ENCODE assay signal across 11 cellular contexts in genomic region chr2:159902722-159903121, GRCh38. TPM values are rescaled to one million over a fixed set of nuclear protein-coding genes. Genes with fewer than 3 reads are reported as not detected.
DNase-seq lines count a peak whose midpoint lies in the region; ATAC-seq, FAIRE-seq and TF ChIP-seq lines count a peak whose summit lies in the region.
"Had no signal": no experiment of that assay in that cellular context is flagged by ENCODE, and none has a peak within 500 bp of the region (broad histone marks: within the 10 kb centered on the region; RNA-seq: fewer than 3 reads in every experiment).

No MANE protein-coding gene starts in this region.

- POLR2A ChIA-PET in activated CD8-positive, alpha-beta T cell treated with anti-CD3 and anti-CD28 coated beads for 36 hours (lab: Charles Lee), result interaction anchor here (0.7 to 2.4 kb wide), 2 partner anchors 24 to 380 kb away, joined by 3 to 12 read pairs; no protein-coding TSS in a partner anchor

- peaks cover 15% of the 10 kb centered on the region for H3K36me3 Mint-ChIP-seq in activated CD8-positive, alpha-beta memory T cell treated with anti-CD3 and anti-CD28 coated beads, Interleukin-2, amount 10 ng/mL, durations not matched to agents 7 days and 5 days
- H3K36me3 Mint-ChIP-seq in activated CD8-positive, alpha-beta T cell treated with anti-CD3 and anti-CD28 coated beads for 36 hours (ENCODE audit: low read depth), result peaks cover 38% of the 10 kb centered on the region

- ATAC-seq in activated CD8-positive, alpha-beta memory T cell treated with anti-CD3 and anti-CD28 coated beads, Interleukin-2, amount 10 ng/mL, durations not matched to agents 7 days and 5 days, result no peak
- ATAC-seq in activated CD8-positive, alpha-beta T cell treated with anti-CD3 and anti-CD28 coated beads for 36 hours, result no peak
- no peak for ATAC-seq in GM21367 (IDR thresholded peaks at IDR 0.05; ENCODE audit: unreplicated experiment)
- no peak for ATAC-seq in aorta (ENCODE audit: low FRiP score)

- peaks cover 0 to 9% of the 10 kb centered on the region in 2 donors for H3K4me1 ChIP-seq in small intestine (ENCODE audit: control insufficient read depth in 2 of 2, insufficient read depth in 1 of 2, low read depth in 1 of 2, low read length in 1 of 2)
- H3K4me1 ChIP-seq in aorta (ENCODE audit: control insufficient read depth in 1 of 2, insufficient read depth in 2 of 2, low read length in 2 of 2), result no peaks in the 10 kb centered on the region

- no peaks in the 10 kb centered on the region for H3K9me3 ChIP-seq in small intestine (ENCODE audit: control insufficient read depth, low read depth)
- H3K9me3 ChIP-seq in aorta (ENCODE audit: control insufficient read depth, low read length), result no peaks in the 10 kb centered on the region

- FAIRE-seq in small intestine (lab: Jason Lieb, UNC), result no peak

- no peaks in the 10 kb centered on the region for H3K36me3 ChIP-seq in small intestine (ENCODE audit: control insufficient read depth in 2 of 2, insufficient read depth in 2 of 2, low read length in 2 of 2)
- H3K36me3 ChIP-seq in aorta (ENCODE audit: control insufficient read depth in 1 of 2, insufficient read depth in 2 of 2, low read length in 1 of 2), result no peaks in the 10 kb centered on the region

- H3K27me3 ChIP-seq in small intestine (ENCODE audit: control insufficient read depth in 2 of 2, insufficient read depth in 2 of 2, low read length in 2 of 2) (no peaks in the 10 kb centered on the region), aorta (ENCODE audit: control insufficient read depth in 1 of 2, insufficient read depth in 2 of 2, low read length in 1 of 2) (no peaks in the 10 kb centered on the region)

- 52 to 69% (median 68%) methylated on average over 6 of the region's 6 CpGs for WGBS in small intestine, 3 donors
- WGBS in aorta, 2 donors, result 90 to 91% methylated on average over 6 of the region's 6 CpGs

- CTCF ChIA-PET in activated CD8-positive, alpha-beta memory T cell treated with anti-CD3 and anti-CD28 coated beads, Interleukin-2, amount 10 ng/mL, durations not matched to agents 7 days and 5 days (lab: Charles Lee), result interaction anchor here (1.9 kb wide), 1 partner anchor 8 kb away, joined by 4 read pairs; no protein-coding TSS in a partner anchor
- CTCF ChIA-PET in activated CD8-positive, alpha-beta T cell treated with anti-CD3 and anti-CD28 coated beads for 36 hours (lab: Charles Lee), result interaction anchor here (1.5 to 2.1 kb wide), 2 partner anchors 17 to 19 kb away, joined by 3 to 6 read pairs; no protein-coding TSS in a partner anchor

- no peak for DNase-seq in activated CD8-positive, alpha-beta memory T cell treated with anti-CD3 and anti-CD28 coated beads, Interleukin-2, amount 10 ng/mL, durations not matched to agents 7 days and 5 days
- DNase-seq in activated CD8-positive, alpha-beta memory T cell treated with anti-CD3 and anti-CD28 coated beads for 24 hours, result no peak
- DNase-seq in NCI-H1105 treated with DMSO at 0.1 percent for 48 hours (lab: John Stamatoyannopoulos, UW), result peak; percentile 70
- no peak for DNase-seq in activated CD8-positive, alpha-beta T cell treated with anti-CD3 and anti-CD28 coated beads for 36 hours
- DNase-seq in small intestine, result no peak
- DNase-seq in aorta, result no peak
- DNase-seq in foreskin melanocyte, result no peak
- DNase-seq: occipital lobe; OCI-M1; stimulated activated CD4-positive, alpha-beta T cell treated with anti-CD3 and anti-CD28 coated beads, Interleukin-1b, Interleukin-23, amount 100 ng/mL, for 48 hours had no signal

- H3K4me3 ChIP-seq in small intestine (ENCODE audit: low read depth in 1 of 2, low read length in 2 of 2) (no peak overlapping the region), aorta (ENCODE audit: low read length in 2 of 2) (no peak overlapping the region)

- H3K27ac Mint-ChIP-seq in activated CD8-positive, alpha-beta memory T cell treated with anti-CD3 and anti-CD28 coated beads, Interleukin-2, amount 10 ng/mL, durations not matched to agents 7 days and 5 days, result peak overlapping the region; percentile 97
- peak overlapping the region; percentile 93 for H3K27ac Mint-ChIP-seq in activated CD8-positive, alpha-beta T cell treated with anti-CD3 and anti-CD28 coated beads for 36 hours

- H3K9me3 Mint-ChIP-seq in activated CD8-positive, alpha-beta memory T cell treated with anti-CD3 and anti-CD28 coated beads, Interleukin-2, amount 10 ng/mL, durations not matched to agents 7 days and 5 days (ENCODE audit: low read depth), result no peaks in the 10 kb centered on the region
- H3K9me3 Mint-ChIP-seq in activated CD8-positive, alpha-beta T cell treated with anti-CD3 and anti-CD28 coated beads for 36 hours, result no peaks in the 10 kb centered on the region

- H3K4me3 Mint-ChIP-seq in activated CD8-positive, alpha-beta memory T cell treated with anti-CD3 and anti-CD28 coated beads, Interleukin-2, amount 10 ng/mL, durations not matched to agents 7 days and 5 days, result peak overlapping the region; percentile 98
- H3K4me3 Mint-ChIP-seq in activated CD8-positive, alpha-beta T cell treated with anti-CD3 and anti-CD28 coated beads for 36 hours, result peak overlapping the region; percentile 91

- peak overlapping the region; percentile 72 to 95 for H3K27ac ChIP-seq in small intestine (ENCODE audit: low read depth in 1 of 2, low read length in 1 of 2)
- no peak overlapping the region for H3K27ac ChIP-seq in aorta (ENCODE audit: low read depth in 1 of 2, low read length in 2 of 2)

- H3K4me1 Mint-ChIP-seq in activated CD8-positive, alpha-beta memory T cell treated with anti-CD3 and anti-CD28 coated beads, Interleukin-2, amount 10 ng/mL, durations not matched to agents 7 days and 5 days, result peaks cover 43% of the 10 kb centered on the region
- H3K4me1 Mint-ChIP-seq in activated CD8-positive, alpha-beta T cell treated with anti-CD3 and anti-CD28 coated beads for 36 hours (ENCODE audit: low read depth), result peaks cover 62% of the 10 kb centered on the region

- H3K27me3 Mint-ChIP-seq in activated CD8-positive, alpha-beta memory T cell treated with anti-CD3 and anti-CD28 coated beads, Interleukin-2, amount 10 ng/mL, durations not matched to agents 7 days and 5 days, result peaks cover 4% of the 10 kb centered on the region
- no peaks in the 10 kb centered on the region for H3K27me3 Mint-ChIP-seq in activated CD8-positive, alpha-beta T cell treated with anti-CD3 and anti-CD28 coated beads for 36 hours

- no peak for TF ChIP-seq CTCF in activated CD8-positive, alpha-beta T cell treated with anti-CD3 and anti-CD28 coated beads for 36 hours (IDR thresholded peaks at IDR 0.05)

- intact Hi-C loops in activated CD8-positive, alpha-beta T cell treated with anti-CD3 and anti-CD28 coated beads for 36 hours (cut with micrococcal nuclease), result no loop called here
- intact Hi-C loops in aorta (cut with DNase I), result loop anchor here in 1 of 2 donors (10.0 kb wide), 1 partner anchor 62 kb away; no protein-coding TSS in a partner anchor

RNA-seq across cellular contexts. Expression of gene LY75, which starts 1.8 kb away (rescaled TPM):
- 10 to 100 TPM; 20.9 to 23.4 TPM for total RNA-seq in activated CD8-positive, alpha-beta memory T cell treated with anti-CD3 and anti-CD28 coated beads, Interleukin-2, amount 10 ng/mL, durations not matched to agents 7 days and 5 days
- total RNA-seq in activated CD8-positive, alpha-beta T cell treated with anti-CD3 and anti-CD28 coated beads for 36 hours, result 10 to 100 TPM; 33.1 to 33.6 TPM
- polyA plus RNA-seq in small intestine, result 10 to 100 TPM in 2 of 3 donors, 1 to 10 TPM in 1; 9.5 to 17.0 (median 16.1) TPM
- 10 to 100 TPM in 1 of 2 donors, 1 to 10 TPM in 1; 7.8 to 11.0 TPM for total RNA-seq in aorta
- 1 to 10 TPM; 3.6 to 9.0 TPM for polyA plus RNA-seq in aorta

Comparison
In these comparisons a context has a peak if more than half of its experiments do, and no peak if none do; other contexts are left out.
1. H3K27ac ChIP-seq: peak in small intestine (2 of 2); none in aorta (0 of 2).